ENCODE assay signal across 1 cellular context in the genomic region with DNA sequence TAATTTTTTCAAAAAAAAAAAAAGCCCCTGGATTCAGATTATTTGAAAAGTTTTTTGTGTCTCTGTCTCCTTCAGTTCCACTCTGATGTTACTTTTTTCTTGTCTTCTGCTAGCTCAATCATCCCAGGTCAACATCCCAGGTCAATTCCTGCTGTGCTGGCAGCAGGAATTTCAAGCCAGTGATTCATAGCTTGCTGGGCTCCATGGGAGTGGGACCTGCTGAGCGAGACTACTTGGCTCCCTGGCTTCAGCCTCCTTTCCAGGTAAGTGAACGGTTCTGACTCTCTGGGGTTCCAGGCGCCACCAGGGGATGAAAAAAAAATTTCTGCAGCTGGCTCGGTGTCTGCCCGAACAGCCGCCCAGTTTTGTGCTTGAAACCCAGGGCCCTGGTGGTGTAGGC.
TF ChIP-seq lines count a peak whose summit lies in the region.

No MANE protein-coding gene starts in this region.

TF ChIP-seq in HEK293, 187 proteins besides CTCF, POLR2A, EP300 and RAD21:
- no peak for TF ChIP-seq ZNF302 (tag by site-specific recombination; IDR thresholded peaks at IDR 0.05; ENCODE audit: low read depth)
- peak; percentile 95 for TF ChIP-seq ZIC2 (tag by site-specific recombination; IDR thresholded peaks at IDR 0.05)
